Comparison of ENCODE assay signal across 8 cellular contexts in genomic region chr12:49567302-49567610, GRCh38. TPM values are rescaled to one million over a fixed set of nuclear protein-coding genes. Genes with fewer than 3 reads are reported as not detected.
DNase-seq lines count a peak whose midpoint lies in the region; ATAC-seq and TF ChIP-seq lines count a peak whose summit lies in the region.

No MANE protein-coding gene starts in this region.

- BruUV-seq in A673 (replicated peaks; lab: Mats Ljungman, UMichigan), result no TSS peak

- peaks cover 26% of the 10 kb centered on the region for H3K4me1 Mint-ChIP-seq in glutamatergic neuron (ENCODE audit: low read depth, unreplicated experiment)

- H3K9me3 ChIP-seq in A673 (ENCODE audit: low read depth, low read length, poor library complexity, severe bottlenecking), result no peaks in the 10 kb centered on the region

- TF ChIP-seq CTCF in A673 (conservative IDR thresholded peaks at IDR 0.05; ENCODE audit: low read depth, low read length), result no peak
- no peak for TF ChIP-seq CTCF in glutamatergic neuron (IDR thresholded peaks at IDR 0.05; ENCODE audit: partially characterized antibody, unreplicated experiment)

- peaks cover 37% of the 10 kb centered on the region for H3K36me3 ChIP-seq in A673 (ENCODE audit: insufficient read depth, low read length, poor library complexity, severe bottlenecking)

- peak overlapping the region; percentile 98 for H3K27ac Mint-ChIP-seq in glutamatergic neuron (ENCODE audit: unreplicated experiment)

- CTCF ChIA-PET in A673 (lab: Charles Lee), result interaction anchor here (0.6 kb wide), 1 partner anchor 417 kb away, joined by 3 read pairs; no protein-coding TSS in a partner anchor

- intact Hi-C loops in A673 (cut with micrococcal nuclease; ENCODE audit: unreplicated experiment), result no loop called here

- DNase-seq in A673 (ENCODE audit: low spot score), result no peak
- DNase-seq in glutamatergic neuron, result no peak
- no peak for DNase-seq in skeletal muscle cell (ENCODE audit: low read depth)
- DNase-seq in NCI-H2171 (lab: John Stamatoyannopoulos, UW), result no peak
- no peak for DNase-seq in stimulated activated CD4-positive, alpha-beta T cell treated with anti-CD3 and anti-CD28 coated beads, Interleukin-1b, Interleukin-23, amount 100 ng/mL, for 48 hours
- no peak for DNase-seq in NCI-H187 (lab: John Stamatoyannopoulos, UW)

- POLR2A ChIA-PET in A673 (lab: Charles Lee; ENCODE audit: low non-redundant PET), result interaction anchor here (0.6 kb wide), 1 partner anchor 16 kb away, joined by 3 read pairs; no protein-coding TSS in a partner anchor

- H3K27me3 Mint-ChIP-seq in glutamatergic neuron (ENCODE audit: unreplicated experiment), result peaks cover 10% of the 10 kb centered on the region

- peak overlapping the region; percentile 96 for H3K27ac ChIP-seq in A673 (ENCODE audit: low read depth, low read length, poor library complexity, severe bottlenecking)

- peaks cover 10% of the 10 kb centered on the region for H3K36me3 Mint-ChIP-seq in glutamatergic neuron (ENCODE audit: unreplicated experiment)

- H3K4me3 Mint-ChIP-seq in glutamatergic neuron (ENCODE audit: unreplicated experiment), result peak overlapping the region; percentile 100

- H3K4me1 ChIP-seq in A673 (ENCODE audit: insufficient read depth, low read length, poor library complexity, severe bottlenecking), result peaks cover 8% of the 10 kb centered on the region

- ATAC-seq in GM21723 (IDR thresholded peaks at IDR 0.05; ENCODE audit: unreplicated experiment) (peak; percentile 10), SK-N-SH treated with all-trans-retinoic acid at 6 μM for 48 hours (peak; percentile 19)

- no peaks in the 10 kb centered on the region for H3K27me3 ChIP-seq in A673 (replicated peaks; ENCODE audit: insufficient read depth, low read depth, low read length, poor library complexity)

- H3K9me3 Mint-ChIP-seq in glutamatergic neuron (ENCODE audit: unreplicated experiment), result peaks cover 9% of the 10 kb centered on the region

- peak overlapping the region; percentile 89 for H3K4me3 ChIP-seq in A673 (ENCODE audit: low read depth, low read length, poor library complexity, severe bottlenecking)
- H3K4me3 ChIP-seq in skeletal muscle cell (ENCODE audit: low read depth, low read length), result peak overlapping the region; percentile 100

TF ChIP-seq in SK-N-SH treated with all-trans-retinoic acid at 6 μM for 48 hours, 23 proteins besides CTCF, POLR2A, EP300 and RAD21:
- no peak for TF ChIP-seq ZNF8 (CRISPR knock-in tag; IDR thresholded peaks at IDR 0.05)
- TF ChIP-seq TCF4 (CRISPR knock-in tag; IDR thresholded peaks at IDR 0.05; ENCODE audit: borderline replicate concordance), result no peak
- no peak for TF ChIP-seq RARB (CRISPR knock-in tag; IDR thresholded peaks at IDR 0.05)
- no peak for TF ChIP-seq CSDC2 (CRISPR knock-in tag; IDR thresholded peaks at IDR 0.05)
- TF ChIP-seq PATZ1 (CRISPR knock-in tag; IDR thresholded peaks at IDR 0.05; ENCODE audit: borderline replicate concordance), result no peak
- TF ChIP-seq TOX (CRISPR knock-in tag; IDR thresholded peaks at IDR 0.05; ENCODE audit: borderline replicate concordance), result no peak
- TF ChIP-seq TSHZ2 (CRISPR knock-in tag; IDR thresholded peaks at IDR 0.05), result no peak
- TF ChIP-seq POU6F1 (CRISPR knock-in tag; IDR thresholded peaks at IDR 0.05; ENCODE audit: borderline replicate concordance, low read depth), result no peak
- no peak for TF ChIP-seq CREB5 (CRISPR knock-in tag; IDR thresholded peaks at IDR 0.05; ENCODE audit: low read depth)
- no peak for TF ChIP-seq ISL1 (CRISPR knock-in tag; IDR thresholded peaks at IDR 0.05)
- no peak for TF ChIP-seq PPARA (CRISPR knock-in tag; IDR thresholded peaks at IDR 0.05; ENCODE audit: borderline replicate concordance)
- TF ChIP-seq ARNTL (CRISPR knock-in tag; IDR thresholded peaks at IDR 0.05; ENCODE audit: borderline replicate concordance, low read depth), result no peak
- TF ChIP-seq ZC3H10 (CRISPR knock-in tag; IDR thresholded peaks at IDR 0.05), result no peak
- TF ChIP-seq GLIS3 (CRISPR knock-in tag; IDR thresholded peaks at IDR 0.05), result no peak

RNA-seq across cellular contexts. Expression of gene MCRS1, which starts 0.7 kb away (rescaled TPM):
- total RNA-seq in A673 (2021) (79.6 and 84.3 TPM in 2 replicates), glutamatergic neuron (ENCODE audit: unreplicated experiment) (103 TPM)

RNA-seq across cellular contexts. Expression of gene KCNH3, which starts 28.4 kb away (rescaled TPM):
- total RNA-seq in A673 (2021), result 4.0 and 4.5 TPM in 2 replicates
- total RNA-seq in glutamatergic neuron (ENCODE audit: unreplicated experiment), result 5.9 TPM

RNA-seq across cellular contexts. Expression of gene FAM186B, which starts 38.2 kb away (rescaled TPM):
- total RNA-seq in A673 (2021) (0.19 and 0.20 TPM in 2 replicates), glutamatergic neuron (ENCODE audit: unreplicated experiment) (not detected)

RNA-seq across cellular contexts. Expression of gene PRPF40B, which starts 56.1 kb away (rescaled TPM):
- total RNA-seq in A673 (2021), result 14.0 and 19.4 TPM in 2 replicates
- 26.4 TPM for total RNA-seq in glutamatergic neuron (ENCODE audit: unreplicated experiment)
